In genomic region chr1:28328228-28328648, GRCh38 we compare ENCODE assay signal across 1 cellular context.
TF ChIP-seq lines count a peak whose summit lies in the region.

No MANE protein-coding gene starts in this region.

TF ChIP-seq in K562, 482 proteins besides CTCF, POLR2A, EP300 and RAD21 (continued from another document and continues in another):
- TF ChIP-seq GMEB1 (CRISPR knock-in tag; IDR thresholded peaks at IDR 0.05) (no peak), ZNF609 (CRISPR knock-in tag; IDR thresholded peaks at IDR 0.05; ENCODE audit: borderline replicate concordance) (no peak), BACH1 (tag; IDR thresholded peaks at IDR 0.05) (no peak), ZNF764 (CRISPR knock-in tag; IDR thresholded peaks at IDR 0.05; ENCODE audit: low read depth) (no peak), MBD1 (CRISPR knock-in tag; IDR thresholded peaks at IDR 0.05) (no peak), ZNF165 (CRISPR knock-in tag; IDR thresholded peaks at IDR 0.05; ENCODE audit: borderline replicate concordance) (no peak), ZNF696 (CRISPR knock-in tag; conservative IDR thresholded peaks at IDR 0.05) (no peak), TGIF2 (CRISPR knock-in tag; IDR thresholded peaks at IDR 0.05) (no peak), HLTF (IDR thresholded peaks at IDR 0.05) (0 out of 2 replicates have a peak, but pooled peaks have one; percentile 59), ZNF253 (CRISPR knock-in tag; conservative IDR thresholded peaks at IDR 0.05) (no peak), ZBTB33 (CRISPR knock-in tag; IDR thresholded peaks at IDR 0.05) (peak; percentile 59; the same call in 1 of the 2 replicates), CBX2 (IDR thresholded peaks at IDR 0.05; ENCODE audit: insufficient read depth, low read length, poor library complexity, severe bottlenecking) (no peak), PTTG1 (tag; IDR thresholded peaks at IDR 0.05; ENCODE audit: low read depth) (no peak), AFF4 (CRISPR knock-in tag; IDR thresholded peaks at IDR 0.05) (peak; percentile 65; the same call in 1 of the 2 replicates), ZNF644 (tag; IDR thresholded peaks at IDR 0.05; ENCODE audit: low read depth) (peak; percentile 4; the same call in 1 of the 2 replicates), NKRF (IDR thresholded peaks at IDR 0.05; ENCODE audit: borderline replicate concordance) (peak; percentile 56; the same call in 1 of the 2 replicates), MAFK (IDR thresholded peaks at IDR 0.05; ENCODE audit: low read length) (no peak), ZNF395 (CRISPR knock-in tag; IDR thresholded peaks at IDR 0.05) (no peak), ATF4 (CRISPR knock-in tag; IDR thresholded peaks at IDR 0.05) (no peak), ZC3H4 (CRISPR knock-in tag; IDR thresholded peaks at IDR 0.05; ENCODE audit: borderline replicate concordance) (no peak), MLLT1 (IDR thresholded peaks at IDR 0.05) (peak in 1 of 2 experiments; percentile 96; a peak in 2 of 4 replicates), KAT7 (CRISPR knock-in tag; IDR thresholded peaks at IDR 0.05; ENCODE audit: borderline replicate concordance) (peak; percentile 87; the same call in 1 of the 2 replicates), DEAF1 (CRISPR knock-in tag; IDR thresholded peaks at IDR 0.05) (no peak), E4F1 (CRISPR knock-in tag; IDR thresholded peaks at IDR 0.05; ENCODE audit: borderline replicate concordance) (no peak), ZNF143 (CRISPR knock-in tag; IDR thresholded peaks at IDR 0.05) (no peak), ZNF445 (CRISPR knock-in tag; IDR thresholded peaks at IDR 0.05; ENCODE audit: low read depth) (0 out of 2 replicates have a peak, but pooled peaks have one; percentile 31)
